ENCODE assay signal across 8 cellular contexts in genomic region chr7:66204822-66205735, GRCh38. TPM values are rescaled to one million over a fixed set of nuclear protein-coding genes. Genes with fewer than 3 reads are reported as not detected.
DNase-seq lines count a peak whose midpoint lies in the region; ATAC-seq, FAIRE-seq and TF ChIP-seq lines count a peak whose summit lies in the region.

Gene TPST1 (plus strand): TSS chr7:66205334. CDS start chr7:66240426, 35,092 bp downstream.

- no peaks in the 10 kb centered on the region for H3K9me3 ChIP-seq in BLaER1
- H3K9me3 ChIP-seq in HepG2 (ENCODE audit: low read length): no peaks in the 10 kb centered on the region

- in situ Hi-C loops in HepG2 (cut with HindIII; ENCODE audit: extremely low pct_ligation_motif_present, low pct_unique_long_range_greater_than_20kb): no loop called here

- H3K79me2 ChIP-seq in HepG2 (ENCODE audit: insufficient read depth, low read length): peaks cover 27% of the 10 kb centered on the region

- H4K20me1 ChIP-seq in BLaER1 (0 out of 2 replicates have a peak, but pooled peaks cover 7% of the 10 kb centered on the region), HepG2 (ENCODE audit: insufficient read depth, low read length) (no peaks in the 10 kb centered on the region)

- peak within 1 kb of the TSS; percentile 92 for H3K4me3 ChIP-seq in BLaER1
- peak within 1 kb of the TSS; percentile 94 to 99 (median 98) for H3K4me3 ChIP-seq in HepG2 (replicated peaks in 1 of 3; ENCODE audit: insufficient read depth in 1 of 3, low read depth in 2 of 3, low read length in 3 of 3)

- CTCF ChIA-PET in HepG2 (lab: Yijun Ruan, JAX; ENCODE audit: low intra/inter-chr PET ratio, low total read pairs): no interaction called here

- 2% methylated on average over 13 of the region's 89 CpGs for WGBS in HepG2 (ENCODE audit: low lambda C conversion rate)

- TF ChIP-seq EP300 in HepG2 (IDR thresholded peaks at IDR 0.05; ENCODE audit: low read depth in 2 of 2, low read length in 2 of 2) (0 out of 4 replicates have a peak, but pooled peaks of 1 of the 2 experiments have one; percentile 17), HepG2 (CRISPR knock-in tag; IDR thresholded peaks at IDR 0.05; ENCODE audit: borderline replicate concordance) (no peak; the same call in 1 of the 2 replicates)

- peak; percentile 77 for FAIRE-seq in HepG2 (lab: Jason Lieb, UNC)

- H3K36me3 ChIP-seq in BLaER1 (peaks cover 9% of the 10 kb centered on the region; the same call in 1 of the 2 replicates), HepG2 (replicated peaks in 1 of 2; ENCODE audit: control insufficient read depth in 1 of 2, insufficient read depth in 2 of 2, low read length in 2 of 2) (peaks cover 3 to 6% of the 10 kb centered on the region in 2 experiments; a peak in 3 of 5 replicates)

- POLR2A ChIA-PET in HepG2 (lab: Yijun Ruan, JAX): interaction anchor here (0.7 to 2.7 kb wide), 15 partner anchors 9 to 331 kb away, joined by 3 to 22 read pairs (median 4); partner anchors contain the start of gene CRCP

- H3K4me2 ChIP-seq in BLaER1 (peak within 1 kb of the TSS; percentile 95), HepG2 (ENCODE audit: low read depth, low read length) (peak within 1 kb of the TSS; percentile 92)

- TF ChIP-seq POLR2A in HepG2 (IDR thresholded peaks at IDR 0.05; ENCODE audit: insufficient read depth in 1 of 2, low read depth in 2 of 2, low read length in 2 of 2): peak; percentile 88 to 98

- TF ChIP-seq CTCF in HepG2 (CRISPR knock-in tag; IDR thresholded peaks at IDR 0.05): peak; percentile 80

- TF ChIP-seq RAD21 in HepG2 (CRISPR knock-in tag; IDR thresholded peaks at IDR 0.05): peak; percentile 87

- ATAC-seq in HG03457 (IDR thresholded peaks at IDR 0.05; ENCODE audit: unreplicated experiment): peak; percentile 95
- peak; percentile 94 for ATAC-seq in HepG2

- H3K4me1 ChIP-seq in BLaER1: peaks cover 41% of the 10 kb centered on the region
- H3K4me1 ChIP-seq in HepG2 (ENCODE audit: insufficient read depth, low read length): peaks cover 65% of the 10 kb centered on the region

- no TSS peak for BruUV-seq in HepG2 (replicated peaks; lab: Mats Ljungman, UMichigan)

- H3K27me3 ChIP-seq in BLaER1: no peaks in the 10 kb centered on the region
- no peaks in the 10 kb centered on the region; a peak in 1 of 5 replicates for H3K27me3 ChIP-seq in HepG2 (ENCODE audit: control insufficient read depth in 1 of 2, insufficient read depth in 2 of 2, low read length in 2 of 2)

- peak within 1 kb of the TSS; percentile 87 for H3K9ac ChIP-seq in BLaER1
- peak within 1 kb of the TSS; percentile 95 for H3K9ac ChIP-seq in HepG2 (ENCODE audit: insufficient read depth, low read depth, low read length)

- H3K27ac ChIP-seq in BLaER1 (peak within 1 kb of the TSS; percentile 84), HepG2 (ENCODE audit: extremely low read length, insufficient read depth, low read length) (peak within 1 kb of the TSS; percentile 53)

- intact Hi-C loops in HepG2 (cut with micrococcal nuclease; ENCODE audit: unreplicated experiment): loop anchor here (5.0 kb wide), 1 partner anchor 287 kb away; no protein-coding TSS in a partner anchor

- H2AFZ ChIP-seq in HepG2 (ENCODE audit: low read length): peak within 1 kb of the TSS; percentile 76

- peak; percentile 84 for DNase-seq in GM19240 (ENCODE audit: insufficient read length, low spot score)
- peak; percentile 40 for DNase-seq in NCI-H524 treated with DMSO at 0.1 percent for 48 hours (lab: John Stamatoyannopoulos, UW)
- peak; percentile 62 to 66 for DNase-seq in activated CD4-positive, alpha-beta T cell treated with anti-CD3 and anti-CD28 coated beads, Interleukin-2, amount 50 U/mL, for 4 hours
- peak; percentile 92 for DNase-seq in dermis blood vessel endothelial cell
- peak; percentile 89 for DNase-seq in HepG2 (ENCODE audit: low spot score)
- peak; percentile 75 to 81 for DNase-seq in stimulated activated CD4-positive, alpha-beta T cell treated with anti-CD3 and anti-CD28 coated beads, Interleukin-2, amount 100 ng/mL, for 48 hours

TF ChIP-seq in HepG2, 621 proteins besides CTCF, POLR2A, EP300 and RAD21 (continues in another document):
- TF ChIP-seq CREB1 (IDR thresholded peaks at IDR 0.05): peak; percentile 74
- 0 out of 2 replicates have a peak, but pooled peaks have one; percentile 24 for TF ChIP-seq CREB1 (CRISPR knock-in tag; IDR thresholded peaks at IDR 0.05)
- TF ChIP-seq SNAI1 (CRISPR knock-in tag; IDR thresholded peaks at IDR 0.05; ENCODE audit: borderline replicate concordance): no peak
- no peak for TF ChIP-seq ZNF24 (IDR thresholded peaks at IDR 0.05)
- no peak for TF ChIP-seq ZBTB39 (CRISPR knock-in tag; IDR thresholded peaks at IDR 0.05)
- peak; percentile 76 for TF ChIP-seq ARID5B (CRISPR knock-in tag; IDR thresholded peaks at IDR 0.05)
- TF ChIP-seq ZNF761 (CRISPR knock-in tag; conservative IDR thresholded peaks at IDR 0.05): 0 out of 2 replicates have a peak, but pooled peaks have one; percentile 46

RNA-seq across cellular contexts. Expression of gene TPST1, which starts in this region (rescaled TPM):
- total RNA-seq in dermis blood vessel endothelial cell: 38.5 and 42.5 TPM in 2 replicates
- 11.8 and 24.3 TPM in 2 replicates for total RNA-seq in HepG2 (2016; rRNA removed; fragmentation: Illumina TruSeq; extraction: Trizol)
- 45.8 and 49.7 TPM in 2 replicates for total RNA-seq in HepG2 (2016; cell fraction: cytosol; rRNA removed; fragmentation: Illumina TruSeq; extraction: Trizol; ENCODE audit: low read depth)
- total RNA-seq in HepG2 (2016; cell fraction: insoluble cytoplasmic fraction; rRNA removed; fragmentation: Illumina TruSeq; extraction: Trizol): 14.5 and 23.4 TPM in 2 replicates
- 29.0 and 32.2 TPM in 2 replicates for total RNA-seq in HepG2 (2016; cell fraction: membrane; rRNA removed; fragmentation: Illumina TruSeq; extraction: Trizol)
- total RNA-seq in HepG2 (2016; cell fraction: nucleus; rRNA removed; fragmentation: Illumina TruSeq; extraction: Trizol): 32.2 and 33.4 TPM in 2 replicates
- polyA plus RNA-seq in HepG2 (2011; rRNA removed): 34.1 and 35.0 TPM in 2 replicates
- polyA plus RNA-seq in HepG2 (2011; cell fraction: cytosol; rRNA removed): 21.1 and 29.0 TPM in 2 replicates
- 14.9 and 16.8 TPM in 2 replicates for polyA plus RNA-seq in HepG2 (2011; cell fraction: nucleus; rRNA removed)
- polyA plus RNA-seq in HepG2 (2012): 19.1 and 32.8 TPM in 2 replicates
- polyA plus RNA-seq in HepG2 (2016; cell fraction: cytosol; fragmentation: Illumina TruSeq; extraction: Trizol; ENCODE audit: low read depth): 5.7 and 9.5 TPM in 2 replicates
- polyA plus RNA-seq in HepG2 (2016; cell fraction: insoluble cytoplasmic fraction; fragmentation: Illumina TruSeq; extraction: Trizol; ENCODE audit: low read depth): 14.3 and 14.7 TPM in 2 replicates
- 11.2 and 15.8 TPM in 2 replicates for polyA plus RNA-seq in HepG2 (2016; cell fraction: membrane; fragmentation: Illumina TruSeq; extraction: Trizol; ENCODE audit: low read depth)
- 31.5 and 33.9 TPM in 2 replicates for polyA plus RNA-seq in HepG2 (2016; cell fraction: nucleus; fragmentation: Illumina TruSeq; extraction: Trizol; ENCODE audit: insufficient read depth, low read depth)
- 6.5 and 39.5 TPM in 2 replicates for polyA minus RNA-seq in HepG2 (2011; rRNA and poly(A)+ RNA removed; ENCODE audit: low replicate concordance)
- 26.0 and 29.6 TPM in 2 replicates for polyA minus RNA-seq in HepG2 (2011; cell fraction: cytosol; rRNA and poly(A)+ RNA removed)
- polyA minus RNA-seq in HepG2 (2011; cell fraction: nucleus; rRNA and poly(A)+ RNA removed): 66.4 and 75.1 TPM in 2 replicates

Comparison
In these comparisons a context has a peak if more than half of its experiments do, and no peak if none do; other contexts are left out.
1. Peak in every context shown above with its lines: DNase-seq, ATAC-seq, H3K4me3 ChIP-seq and H3K27ac ChIP-seq.
2. DNase-seq: peak in every context shown above with its lines; median percentile 92 in dermis blood vessel endothelial cell; 89 in HepG2; 84 in GM19240; 78 in stimulated activated CD4-positive, alpha-beta T cell treated with anti-CD3 and anti-CD28 coated beads, Interleukin-2, amount 100 ng/mL, for 48 hours; 64 in activated CD4-positive, alpha-beta T cell treated with anti-CD3 and anti-CD28 coated beads, Interleukin-2, amount 50 U/mL, for 4 hours; 40 in NCI-H524 treated with DMSO at 0.1 percent for 48 hours.